In genomic region chr11:112613051-112613972, GRCh38 we compare ENCODE assay signal across 10 cellular contexts.
DNase-seq lines count a peak whose midpoint lies in the region; ATAC-seq and TF ChIP-seq lines count a peak whose summit lies in the region.
"Had no signal": no experiment of that assay in that cellular context is flagged by ENCODE, and none has a peak within 500 bp of the region (broad histone marks: within the 10 kb centered on the region; RNA-seq: fewer than 3 reads in every experiment).

No MANE protein-coding gene starts in this region.

- ATAC-seq in left lung = peak; percentile 46
- ATAC-seq in GM21360 (IDR thresholded peaks at IDR 0.05; ENCODE audit: unreplicated experiment) = no peak
- ATAC-seq in HG02840 (IDR thresholded peaks at IDR 0.05; ENCODE audit: low FRiP score, unreplicated experiment) = no peak
- ATAC-seq in HG03342 (IDR thresholded peaks at IDR 0.05; ENCODE audit: unreplicated experiment) = no peak

- peaks cover 27% of the 10 kb centered on the region for H3K4me1 ChIP-seq in BE2C
- H3K4me1 ChIP-seq in adipocyte (ENCODE audit: control insufficient read depth, insufficient read depth, low read length) = peaks cover 12% of the 10 kb centered on the region
- no peaks in the 10 kb centered on the region for H3K4me1 ChIP-seq in left lung

- peak; percentile 66 for DNase-seq in BE2C
- DNase-seq in NCI-H1092 (lab: John Stamatoyannopoulos, UW) = peak; percentile 47
- peak; percentile 5 for DNase-seq in adipocyte (ENCODE audit: low read depth)
- DNase-seq in left lung = no peak
- no peak for DNase-seq in endothelial cell (ENCODE audit: low spot score)
- DNase-seq: cerebellar nuclear complex, left cardiac atrium had no signal

- H3K36me3 ChIP-seq in BE2C (no peaks in the 10 kb centered on the region), adipocyte (ENCODE audit: control insufficient read depth, insufficient read depth, low read length, severe bottlenecking) (no peaks in the 10 kb centered on the region), left lung (no peaks in the 10 kb centered on the region)

- peaks cover 25% of the 10 kb centered on the region for H3K4me1 Mint-ChIP-seq in endothelial cell (ENCODE audit: unreplicated experiment)

- no peak overlapping the region for H3K27ac Mint-ChIP-seq in endothelial cell (ENCODE audit: unreplicated experiment)

- H3K4me3 ChIP-seq in BE2C (ENCODE audit: low read depth, low read length) (no peak overlapping the region), adipocyte (ENCODE audit: low read length) (no peak overlapping the region), left lung (no peak overlapping the region)

- H3K4me3 Mint-ChIP-seq in endothelial cell (ENCODE audit: unreplicated experiment) = no peak overlapping the region

- H3K27me3 Mint-ChIP-seq in endothelial cell (ENCODE audit: unreplicated experiment) = no peaks in the 10 kb centered on the region

- no peaks in the 10 kb centered on the region for H3K9me3 Mint-ChIP-seq in endothelial cell (ENCODE audit: unreplicated experiment)

- no peak overlapping the region for H3K27ac ChIP-seq in left lung

- H3K9me3 ChIP-seq in BE2C (no peaks in the 10 kb centered on the region), adipocyte (ENCODE audit: control insufficient read depth, low read length) (no peaks in the 10 kb centered on the region), left lung (no peaks in the 10 kb centered on the region)

- TF ChIP-seq CTCF in BE2C (IDR thresholded peaks at IDR 0.05; ENCODE audit: low read depth, low read length) (no peak), left lung (IDR thresholded peaks at IDR 0.05) (no peak), endothelial cell (IDR thresholded peaks at IDR 0.05; ENCODE audit: unreplicated experiment) (no peak)

- H3K36me3 Mint-ChIP-seq in endothelial cell (ENCODE audit: low read depth, unreplicated experiment) = no peaks in the 10 kb centered on the region

- no peak overlapping the region for H3K9ac ChIP-seq in adipocyte (ENCODE audit: low read length)

- intact Hi-C loops in left lung (cut with DNase I) = no loop called here

- H3K27me3 ChIP-seq in BE2C (no peaks in the 10 kb centered on the region), adipocyte (replicated peaks; ENCODE audit: control insufficient read depth, insufficient read depth, low read length) (no peaks in the 10 kb centered on the region), left lung (peaks cover 0 to 4% of the 10 kb centered on the region in 2 donors)

Comparison
In these comparisons a context has a peak if more than half of its experiments do, and no peak if none do; other contexts are left out.
1. DNase-seq: peak in BE2C (single experiment), NCI-H1092 (single experiment) and adipocyte (single experiment); none in left lung (0 of 2) and endothelial cell (single experiment).